Comparison of ENCODE assay signal across 1 cellular context in the genomic region with DNA sequence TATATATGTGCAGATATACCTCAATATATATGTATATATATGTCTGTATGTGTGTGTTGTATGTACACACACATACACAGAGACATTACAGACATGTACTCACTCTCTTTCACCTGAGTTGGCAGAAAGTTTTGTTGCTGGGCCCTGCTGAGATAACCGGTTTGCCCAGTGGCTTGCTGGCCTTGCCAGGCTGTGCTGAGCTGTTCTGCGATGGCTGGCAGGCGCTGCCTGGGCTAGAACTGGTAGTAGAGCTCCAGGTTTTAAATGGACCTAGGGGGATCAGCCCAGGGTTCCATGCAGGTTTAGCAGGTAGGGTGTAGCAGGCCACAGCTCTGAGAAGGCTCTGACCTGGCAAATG.
TF ChIP-seq lines count a peak whose summit lies in the region.

No MANE protein-coding gene starts in this region.

TF ChIP-seq in H1, 55 proteins besides CTCF, POLR2A, EP300 and RAD21 (continued from another document):
- TF ChIP-seq ZNF274 (IDR thresholded peaks at IDR 0.05; ENCODE audit: borderline replicate concordance, extremely low read depth, low read length), result no peak
TF ChIP-seq in H1: peak in this region for 0.
